In genomic region chr5:138105709-138106108, GRCh38 we compare ENCODE assay signal across 32 cellular contexts. TPM values are rescaled to one million over a fixed set of nuclear protein-coding genes. Genes with fewer than 3 reads are reported as not detected.
"Had no signal": no experiment of that assay in that cellular context is flagged by ENCODE, and none has a peak within 500 bp of the region (broad histone marks: within the 10 kb centered on the region; RNA-seq: fewer than 3 reads in every experiment).

No MANE protein-coding gene starts in this region.

- FAIRE-seq: urothelium cell line had no signal

- H3K27ac ChIP-seq: stomach, suprapubic skin, testis, thoracic aorta, thyroid gland, tibial artery, tibial nerve, transverse colon, upper lobe of left lung, upper lobe of right lung, uterus, vagina had no signal

- H3K27me3 ChIP-seq: stomach, suprapubic skin, testis, thyroid gland, transverse colon, upper lobe of left lung, upper lobe of right lung, uterus, vagina had no signal

- H3K9me3 ChIP-seq: stomach, suprapubic skin, testis, thoracic aorta, thyroid gland, tibial artery, tibial nerve, transverse colon, upper lobe of left lung, upper lobe of right lung, uterus, vagina had no signal

- H3K4me3 ChIP-seq: stomach, suprapubic skin, testis, thoracic aorta, thyroid gland, tibial artery, tibial nerve, transverse colon, upper lobe of left lung, upper lobe of right lung, uterus, vagina had no signal

- DNase-seq: stimulated activated CD4-positive, alpha-beta T cell treated with anti-CD3 and anti-CD28 coated beads, Interleukin-2, amount 100 ng/mL, for 48 hours; stimulated activated CD4-positive, alpha-beta T cell treated with anti-CD3 and anti-CD28 coated beads, Interleukin-4, amount 100 ng/mL, for 1 hour; stimulated activated CD4-positive, alpha-beta T cell treated with anti-CD3 and anti-CD28 coated beads, Interleukin-4, amount 100 ng/mL, for 24 hours; stimulated activated CD4-positive, alpha-beta T cell treated with anti-CD3 and anti-CD28 coated beads, Interleukin-4, amount 100 ng/mL, for 4 hours; stimulated activated CD8-positive, alpha-beta memory T cell treated with anti-CD3 and anti-CD28 coated beads, Interleukin-4, amount 100 ng/mL, for 48 hours; stimulated activated naive B cell treated with anti-CD40 and anti-IgM and Interleukin-4, amounts not matched to agents 10 μg/mL and 1 μg/mL and 100 μg/mL, for 72 hours; stimulated activated naive CD4-positive, alpha-beta T cell; stimulated activated naive CD4-positive, alpha-beta T cell treated with Interleukin-2 at 50 U/mL for 16 hours; stimulated activated naive CD8-positive, alpha-beta T cell treated with anti-CD3 and anti-CD28 coated beads, Interleukin-15, amount 100 ng/mL, for 72 hours; stimulated activated naive CD8-positive, alpha-beta T cell treated with anti-CD3 and anti-CD28 coated beads, Interleukin-15, Interleukin-2, amounts not matched to agents 100 U/mL and 50 U/mL, for 24 hours; stomach; substantia nigra; testis; thyroid gland; tibial artery; transverse colon; trophoblast cell; upper lobe of left lung; upper lobe of right lung; uterus had no signal

- H3K4me1 Mint-ChIP-seq: stimulated activated effector memory CD8-positive, alpha-beta T cell treated with anti-CD3 and anti-CD28 coated beads, Interleukin-12 subunit alpha, Interleukin-12 subunit beta, amount 100 ng/mL, for 72 hours; stimulated activated naive CD8-positive, alpha-beta T cell treated with anti-CD3 and anti-CD28 coated beads, Interleukin-15, amount 100 ng/mL, for 72 hours had no signal

- H3K4me1 ChIP-seq: suprapubic skin, testis, tibial artery, tibial nerve, transverse colon, upper lobe of left lung, upper lobe of right lung, uterus, vagina had no signal

- H3K27me3 Mint-ChIP-seq: stimulated activated memory B cell treated with anti-CD40 and anti-IgM and Interleukin-4, amounts not matched to agents 10 μg/mL and 1 μg/mL and 100 μg/mL, for 72 hours had no signal

- ATAC-seq: stimulated activated effector memory CD8-positive, alpha-beta T cell treated with anti-CD3 and anti-CD28 coated beads, Interleukin-12 subunit alpha, Interleukin-12 subunit beta, amount 100 ng/mL, for 72 hours; stimulated activated memory B cell treated with anti-CD40 and anti-IgM and Interleukin-4, amounts not matched to agents 10 μg/mL and 1 μg/mL and 100 μg/mL, for 72 hours; stimulated activated naive B cell treated with anti-CD40 and anti-IgM and Interleukin-4, amounts not matched to agents 10 μg/mL and 1 μg/mL and 100 μg/mL, for 72 hours; stimulated activated naive CD8-positive, alpha-beta T cell treated with anti-CD3 and anti-CD28 coated beads, Interleukin-15, amount 100 ng/mL, for 72 hours; stimulated activated naive CD8-positive, alpha-beta T cell treated with anti-CD3 and anti-CD28 coated beads, Interleukin-15, Interleukin-2, amounts not matched to agents 100 U/mL and 50 U/mL, for 24 hours; upper lobe of right lung had no signal

- H3K4me3 Mint-ChIP-seq: stimulated activated effector memory CD8-positive, alpha-beta T cell treated with anti-CD3 and anti-CD28 coated beads, Interleukin-12 subunit alpha, Interleukin-12 subunit beta, amount 100 ng/mL, for 72 hours; stimulated activated memory B cell treated with anti-CD40 and anti-IgM and Interleukin-4, amounts not matched to agents 10 μg/mL and 1 μg/mL and 100 μg/mL, for 72 hours; stimulated activated naive B cell treated with anti-CD40 and anti-IgM and Interleukin-4, amounts not matched to agents 10 μg/mL and 1 μg/mL and 100 μg/mL, for 72 hours; stimulated activated naive CD8-positive, alpha-beta T cell treated with anti-CD3 and anti-CD28 coated beads, Interleukin-15, amount 100 ng/mL, for 72 hours; stimulated activated naive CD8-positive, alpha-beta T cell treated with anti-CD3 and anti-CD28 coated beads, Interleukin-15, Interleukin-2, amounts not matched to agents 100 ng/mL and 50 ng/mL, for 24 hours; type B pancreatic cell had no signal

- H3K36me3 Mint-ChIP-seq: stimulated activated effector memory CD8-positive, alpha-beta T cell treated with anti-CD3 and anti-CD28 coated beads, Interleukin-12 subunit alpha, Interleukin-12 subunit beta, amount 100 ng/mL, for 72 hours; stimulated activated memory B cell treated with anti-CD40 and anti-IgM and Interleukin-4, amounts not matched to agents 10 μg/mL and 1 μg/mL and 100 μg/mL, for 72 hours; stimulated activated naive B cell treated with anti-CD40 and anti-IgM and Interleukin-4, amounts not matched to agents 10 μg/mL and 1 μg/mL and 100 μg/mL, for 72 hours; type B pancreatic cell had no signal

- H3K36me3 ChIP-seq: stomach, suprapubic skin, thoracic aorta, thyroid gland, tibial artery, tibial nerve, transverse colon, upper lobe of left lung, upper lobe of right lung, uterus, vagina had no signal

- H3K9me3 Mint-ChIP-seq: stimulated activated effector memory CD8-positive, alpha-beta T cell treated with anti-CD3 and anti-CD28 coated beads, Interleukin-12 subunit alpha, Interleukin-12 subunit beta, amount 100 ng/mL, for 72 hours; stimulated activated memory B cell treated with anti-CD40 and anti-IgM and Interleukin-4, amounts not matched to agents 10 μg/mL and 1 μg/mL and 100 μg/mL, for 72 hours; stimulated activated naive B cell treated with anti-CD40 and anti-IgM and Interleukin-4, amounts not matched to agents 10 μg/mL and 1 μg/mL and 100 μg/mL, for 72 hours; stimulated activated naive CD8-positive, alpha-beta T cell treated with anti-CD3 and anti-CD28 coated beads, Interleukin-15, amount 100 ng/mL, for 72 hours; stimulated activated naive CD8-positive, alpha-beta T cell treated with anti-CD3 and anti-CD28 coated beads, Interleukin-15, Interleukin-2, amounts not matched to agents 100 ng/mL and 50 ng/mL, for 24 hours; type B pancreatic cell had no signal

- H3K27ac Mint-ChIP-seq: stimulated activated effector memory CD8-positive, alpha-beta T cell treated with anti-CD3 and anti-CD28 coated beads, Interleukin-12 subunit alpha, Interleukin-12 subunit beta, amount 100 ng/mL, for 72 hours; stimulated activated memory B cell treated with anti-CD40 and anti-IgM and Interleukin-4, amounts not matched to agents 10 μg/mL and 1 μg/mL and 100 μg/mL, for 72 hours; stimulated activated naive B cell treated with anti-CD40 and anti-IgM and Interleukin-4, amounts not matched to agents 10 μg/mL and 1 μg/mL and 100 μg/mL, for 72 hours; stimulated activated naive CD8-positive, alpha-beta T cell treated with anti-CD3 and anti-CD28 coated beads, Interleukin-15, amount 100 ng/mL, for 72 hours; stimulated activated naive CD8-positive, alpha-beta T cell treated with anti-CD3 and anti-CD28 coated beads, Interleukin-15, Interleukin-2, amounts not matched to agents 100 ng/mL and 50 ng/mL, for 24 hours; type B pancreatic cell had no signal

RNA-seq across cellular contexts. Expression of gene WNT8A, which starts 21.9 kb away (rescaled TPM):
- total RNA-seq: stomach, subcutaneous adipose tissue, suprapubic skin, thoracic aorta, thyroid gland, tibial nerve, transverse colon, upper lobe of left lung, upper lobe of right lung, ureter, urinary bladder, uterus, vagina had no signal
- polyA plus RNA-seq: stomach, urinary bladder had no signal

RNA-seq across cellular contexts. Expression of gene NME5, which starts 33.5 kb away (rescaled TPM):
- total RNA-seq: transverse colon, vagina had no signal
